9 cellular contexts compared by ENCODE assay signal in genomic region chr5:6013496-6013895, GRCh38.
"Had no signal": no experiment of that assay in that cellular context is flagged by ENCODE, and none has a peak within 500 bp of the region (broad histone marks: within the 10 kb centered on the region; RNA-seq: fewer than 3 reads in every experiment).

No MANE protein-coding gene starts in this region.

- H3K36me3 ChIP-seq: HAP-1 had no signal

- H3K9ac ChIP-seq: GM23248, KMS-11 had no signal

- ATAC-seq: HCT116 had no signal

- H3K4me2 ChIP-seq: KMS-11 had no signal

- H3K27ac ChIP-seq: GM23248, KMS-11 had no signal

- DNase-seq: GM23248, GOT3, H7, HFFc6, KBM-7 had no signal

- H3K4me3 ChIP-seq: GM23248, HAP-1 had no signal

- FAIRE-seq: HTR-8/SVneo had no signal

- H3K4me1 ChIP-seq: HAP-1 had no signal

- H2AFZ ChIP-seq: GM23248 had no signal

- H3K9me3 ChIP-seq: HAP-1 had no signal
